In genomic region chr12:89733579-89734201, GRCh38 we compare ENCODE assay signal across 10 cellular contexts. TPM values are rescaled to one million over a fixed set of nuclear protein-coding genes. Genes with fewer than 3 reads are reported as not detected.
A peak's percentile ranks its signal among the peaks of the same experiment; 100 is the strongest.
DNase-seq lines count a peak whose midpoint lies in the region; ATAC-seq and TF ChIP-seq lines count a peak whose summit lies in the region.
"Had no signal": no experiment of that assay in that cellular context is flagged by ENCODE, and none has a peak within 500 bp of the region (broad histone marks: within the 10 kb centered on the region; RNA-seq: fewer than 3 reads in every experiment).

No MANE protein-coding gene starts in this region.

- intact Hi-C loops in CD14-positive monocyte (cut with micrococcal nuclease): loop anchor here (2.0 to 10.0 kb wide), 2 partner anchors 25 to 131 kb away; partner anchors contain the start of gene ATP2B1 (in 2 of the 2)

- peak; percentile 39 for ATAC-seq in activated CD8-positive, alpha-beta T cell treated with anti-CD3 and anti-CD28 coated beads, Interleukin-2, amount 10 ng/mL, durations not matched to agents 7 days and 5 days
- no peak for ATAC-seq in GM21526 (IDR thresholded peaks at IDR 0.05; ENCODE audit: low FRiP score, unreplicated experiment)

- POLR2A ChIA-PET in activated CD8-positive, alpha-beta T cell treated with anti-CD3 and anti-CD28 coated beads, Interleukin-2, amount 10 ng/mL, durations not matched to agents 7 days and 5 days (lab: Charles Lee): interaction anchor here (0.6 to 1.1 kb wide), 2 partner anchors 24 to 25 kb away, joined by 3 to 4 read pairs; partner anchors contain the start of gene ATP2B1

- CTCF ChIA-PET in activated CD8-positive, alpha-beta T cell treated with anti-CD3 and anti-CD28 coated beads, Interleukin-2, amount 10 ng/mL, durations not matched to agents 7 days and 5 days (lab: Charles Lee): interaction anchor here (1.0 kb wide), 1 partner anchor 29 kb away, joined by 3 read pairs; no protein-coding TSS in a partner anchor

- no peak for TF ChIP-seq CTCF in CD14-positive monocyte (IDR thresholded peaks at IDR 0.05)

- H3K27me3 Mint-ChIP-seq in CD14-positive monocyte (ENCODE audit: low read depth in 3 of 3): peaks cover 0 to 2% (median 0%) of the 10 kb centered on the region in 3 donors
- H3K27me3 Mint-ChIP-seq in activated CD8-positive, alpha-beta T cell treated with anti-CD3 and anti-CD28 coated beads, Interleukin-2, amount 10 ng/mL, durations not matched to agents 7 days and 5 days (ENCODE audit: low read depth): no peaks in the 10 kb centered on the region
- H3K27me3 Mint-ChIP-seq: T-cell had no signal

- H3K9me3 Mint-ChIP-seq in CD14-positive monocyte: peaks cover 0 to 9% (median 7%) of the 10 kb centered on the region in 7 donors
- H3K9me3 Mint-ChIP-seq in activated CD8-positive, alpha-beta T cell treated with anti-CD3 and anti-CD28 coated beads, Interleukin-2, amount 10 ng/mL, durations not matched to agents 7 days and 5 days (ENCODE audit: insufficient read depth): peaks cover 23% of the 10 kb centered on the region

- H3K36me3 Mint-ChIP-seq in CD14-positive monocyte: peaks cover 7 to 12% of the 10 kb centered on the region in 2 donors
- H3K36me3 Mint-ChIP-seq in activated CD8-positive, alpha-beta T cell treated with anti-CD3 and anti-CD28 coated beads, Interleukin-2, amount 10 ng/mL, durations not matched to agents 7 days and 5 days (ENCODE audit: low read depth): peaks cover 5% of the 10 kb centered on the region

- H3K4me3 Mint-ChIP-seq in CD14-positive monocyte: no peak overlapping the region
- no peak overlapping the region for H3K4me3 Mint-ChIP-seq in activated CD8-positive, alpha-beta T cell treated with anti-CD3 and anti-CD28 coated beads, Interleukin-2, amount 10 ng/mL, durations not matched to agents 7 days and 5 days
- H3K4me3 Mint-ChIP-seq: activated naive CD4-positive, alpha-beta T cell treated with anti-CD3 and anti-CD28 coated beads for 36 hours; T-cell had no signal

- peak; percentile 51 for DNase-seq in CD14-positive monocyte (ENCODE audit: low spot score)
- DNase-seq in Kasumi-1 (lab: John Stamatoyannopoulos, UW): peak; percentile 44 to 48
- peak; percentile 57 for DNase-seq in activated CD8-positive, alpha-beta T cell treated with anti-CD3 and anti-CD28 coated beads, Interleukin-2, amount 10 ng/mL, durations not matched to agents 7 days and 5 days
- peak; percentile 65 for DNase-seq in kidney glomerular epithelial cell (lab: John Stamatoyannopoulos, UW)
- DNase-seq in NCI-H1092 (lab: John Stamatoyannopoulos, UW): no peak
- DNase-seq in stimulated activated CD4-positive, alpha-beta T cell treated with anti-CD3 and anti-CD28 coated beads, Interleukin-12 subunit alpha, Interleukin-12 subunit beta, amount 100 ng/mL, for 4 hours: no peak
- no peak for DNase-seq in NCI-H1048 (lab: John Stamatoyannopoulos, UW)
- DNase-seq: activated naive CD4-positive, alpha-beta T cell treated with anti-CD3 and anti-CD28 coated beads for 36 hours; T-cell had no signal

- H3K4me1 Mint-ChIP-seq in CD14-positive monocyte: peaks cover 38% of the 10 kb centered on the region
- H3K4me1 Mint-ChIP-seq in activated CD8-positive, alpha-beta T cell treated with anti-CD3 and anti-CD28 coated beads, Interleukin-2, amount 10 ng/mL, durations not matched to agents 7 days and 5 days (ENCODE audit: low read depth): peaks cover 10% of the 10 kb centered on the region

- peak overlapping the region; percentile 78 to 89 (median 83) for H3K27ac Mint-ChIP-seq in CD14-positive monocyte
- H3K27ac Mint-ChIP-seq in activated CD8-positive, alpha-beta T cell treated with anti-CD3 and anti-CD28 coated beads, Interleukin-2, amount 10 ng/mL, durations not matched to agents 7 days and 5 days: no peak overlapping the region
- H3K27ac Mint-ChIP-seq: activated naive CD4-positive, alpha-beta T cell treated with anti-CD3 and anti-CD28 coated beads for 36 hours; T-cell had no signal

RNA-seq across cellular contexts. Expression of gene ATP2B1, which starts 25.1 kb away (rescaled TPM):
- polyA plus RNA-seq in CD14-positive monocyte: 10 to 100 TPM; 53.9 to 59.3 TPM
- total RNA-seq in activated CD8-positive, alpha-beta T cell treated with anti-CD3 and anti-CD28 coated beads, Interleukin-2, amount 10 ng/mL, durations not matched to agents 7 days and 5 days: 10 to 100 TPM; 25.3 to 26.5 TPM

Comparison
In these comparisons a context has a peak if more than half of its experiments do, and no peak if none do; other contexts are left out.
1. DNase-seq: peak in CD14-positive monocyte (single experiment), Kasumi-1 (2 of 2), activated CD8-positive, alpha-beta T cell treated with anti-CD3 and anti-CD28 coated beads, Interleukin-2, amount 10 ng/mL, durations not matched to agents 7 days and 5 days (single experiment) and kidney glomerular epithelial cell (single experiment); none in NCI-H1092 (single experiment), stimulated activated CD4-positive, alpha-beta T cell treated with anti-CD3 and anti-CD28 coated beads, Interleukin-12 subunit alpha, Interleukin-12 subunit beta, amount 100 ng/mL, for 4 hours (single experiment) and NCI-H1048 (single experiment).